ENCODE assay signal across 13 cellular contexts in genomic region chr1:47534040-47534328, GRCh38.
DNase-seq lines count a peak whose midpoint lies in the region; TF ChIP-seq lines count a peak whose summit lies in the region.
"Had no signal": no experiment of that assay in that cellular context is flagged by ENCODE, and none has a peak within 500 bp of the region (broad histone marks: within the 10 kb centered on the region; RNA-seq: fewer than 3 reads in every experiment).

No MANE protein-coding gene starts in this region.

- DNase-seq in coronary artery (ENCODE audit: low spot score), result no peak
- no peak for DNase-seq in neural crest cell (ENCODE audit: low read depth, low spot score)
- DNase-seq in OCI-M2 (lab: John Stamatoyannopoulos, UW; ENCODE audit: unreplicated experiment), result no peak
- no peak for DNase-seq in NCI-H2171 treated with DMSO at 0.1 percent for 48 hours (lab: John Stamatoyannopoulos, UW)
- DNase-seq in suprapubic skin (ENCODE audit: low spot score in 2 of 2), result no peak
- no peak for DNase-seq in islet precursor cell
- DNase-seq: activated effector memory CD4-positive, alpha-beta T cell treated with Interleukin-2 at 50 U/mL for 16 hours; DMS 273 treated with DMSO at 0.1 percent for 48 hours; foreskin melanocyte; stimulated activated CD4-positive, alpha-beta T cell treated with anti-CD3 and anti-CD28 coated beads, Interleukin-12 subunit alpha, Interleukin-12 subunit beta, amount 100 ng/mL, for 4 hours had no signal

- H3K27ac ChIP-seq in BLaER1 (peak overlapping the region; percentile 61), HUES64 (ENCODE audit: low read depth, low read length) (no peak overlapping the region), coronary artery (peak overlapping the region; percentile 68 to 79), suprapubic skin (no peak overlapping the region)

- H3K4me2 ChIP-seq in BLaER1, result peak overlapping the region; percentile 87

- peak overlapping the region; percentile 93 for H3K27ac Mint-ChIP-seq in neural crest cell (ENCODE audit: unreplicated experiment)
- H3K27ac Mint-ChIP-seq: activated CD8-positive, alpha-beta T cell treated with anti-CD3 and anti-CD28 coated beads for 36 hours had no signal

- WGBS in HUES64, result 41% methylated on average over 4 of the region's 4 CpGs
- 58% methylated on average over 3 of the region's 4 CpGs for whole genome bisulfite sequencing in suprapubic skin

- H3K4me1 Mint-ChIP-seq in neural crest cell, result peaks cover 42% of the 10 kb centered on the region

- peak overlapping the region; percentile 61 for H3K4me3 ChIP-seq in BLaER1
- H3K4me3 ChIP-seq in HUES64 (ENCODE audit: low read length), result peak overlapping the region; percentile 49
- no peak overlapping the region for H3K4me3 ChIP-seq in coronary artery
- no peak overlapping the region for H3K4me3 ChIP-seq in suprapubic skin

- H3K4me1 ChIP-seq in BLaER1 (peaks cover 49% of the 10 kb centered on the region), HUES64 (ENCODE audit: insufficient read depth, low read length) (peaks cover 19% of the 10 kb centered on the region), suprapubic skin (peaks cover 17% of the 10 kb centered on the region)

- peaks cover 4% of the 10 kb centered on the region for H3K36me3 Mint-ChIP-seq in neural crest cell (ENCODE audit: low read depth)

- peaks cover 11% of the 10 kb centered on the region; the same call in 1 of the 2 replicates for H3K27me3 ChIP-seq in BLaER1
- H3K27me3 ChIP-seq in HUES64 (ENCODE audit: insufficient read depth, low read length), result peaks cover 17% of the 10 kb centered on the region
- H3K27me3 ChIP-seq in suprapubic skin, result peaks cover 11% of the 10 kb centered on the region

- H3K27me3 Mint-ChIP-seq in neural crest cell (ENCODE audit: low read depth), result peaks cover 4% of the 10 kb centered on the region

- TF ChIP-seq POLR2A in suprapubic skin (IDR thresholded peaks at IDR 0.05), result no peak

- H3K9me3 ChIP-seq in BLaER1 (peaks cover 8% of the 10 kb centered on the region), HUES64 (ENCODE audit: insufficient read depth, low read depth, low read length) (peaks cover 8% of the 10 kb centered on the region; the same call in 1 of the 2 replicates), suprapubic skin (no peaks in the 10 kb centered on the region)

- no peak for TF ChIP-seq EP300 in suprapubic skin (IDR thresholded peaks at IDR 0.05)

- H3K9ac ChIP-seq in BLaER1 (peak overlapping the region; percentile 61; the same call in 1 of the 2 replicates), HUES64 (ENCODE audit: low read depth, low read length) (0 out of 2 replicates have a peak overlapping the region, but pooled peaks have one; percentile 58)

- TF ChIP-seq CTCF in coronary artery (IDR thresholded peaks at IDR 0.05) (no peak), neural crest cell (conservative IDR thresholded peaks at IDR 0.05) (no peak), suprapubic skin (IDR thresholded peaks at IDR 0.05) (no peak)

- peaks cover 5% of the 10 kb centered on the region for H3K9me3 Mint-ChIP-seq in neural crest cell
- H3K9me3 Mint-ChIP-seq: activated CD8-positive, alpha-beta T cell treated with anti-CD3 and anti-CD28 coated beads for 36 hours had no signal

- no peaks in the 10 kb centered on the region for H4K20me1 ChIP-seq in BLaER1

- peak overlapping the region; percentile 73 for H3K4me3 Mint-ChIP-seq in neural crest cell

- H3K36me3 ChIP-seq in BLaER1, result no peaks in the 10 kb centered on the region
- no peaks in the 10 kb centered on the region for H3K36me3 ChIP-seq in HUES64 (ENCODE audit: insufficient read depth, low read length)
- H3K36me3 ChIP-seq in suprapubic skin, result no peaks in the 10 kb centered on the region

Comparison
In these comparisons a context has a peak if more than half of its experiments do, and no peak if none do; other contexts are left out.
1. H3K27ac ChIP-seq: peak in BLaER1 (single experiment) and coronary artery (2 of 2); none in HUES64 (single experiment) and suprapubic skin (single experiment).
2. H3K4me3 ChIP-seq: peak in BLaER1 (single experiment) and HUES64 (single experiment); none in coronary artery (single experiment) and suprapubic skin (single experiment).